In genomic region chr4:188433916-188434315, GRCh38 we compare ENCODE assay signal across 1 cellular context.
TF ChIP-seq lines count a peak whose summit lies in the region.

No MANE protein-coding gene starts in this region.

TF ChIP-seq in H1, 55 proteins besides CTCF, POLR2A, EP300 and RAD21:
- TF ChIP-seq ASH2L (IDR thresholded peaks at IDR 0.05; ENCODE audit: low read length) = no peak
- TF ChIP-seq HDAC6 (IDR thresholded peaks at IDR 0.05; ENCODE audit: low read depth, low read length) = no peak
- no peak for TF ChIP-seq RNF2 (IDR thresholded peaks at IDR 0.05; ENCODE audit: borderline replicate concordance, low read depth, low read length, missing control alignments, poor library complexity, severe bottlenecking)
- no peak for TF ChIP-seq POLR2AphosphoS5 (IDR thresholded peaks at IDR 0.05; ENCODE audit: low read depth, low read length)
- no peak for TF ChIP-seq TEAD4 (IDR thresholded peaks at IDR 0.05; ENCODE audit: low read depth, low read length)
- no peak for TF ChIP-seq ATF2 (IDR thresholded peaks at IDR 0.05; ENCODE audit: low read length)
- no peak for TF ChIP-seq MAFK (IDR thresholded peaks at IDR 0.05; ENCODE audit: low read depth, low read length)
- no peak for TF ChIP-seq RFX5 (IDR thresholded peaks at IDR 0.05; ENCODE audit: borderline replicate concordance, low read depth, low read length)
- TF ChIP-seq SP4 (IDR thresholded peaks at IDR 0.05; ENCODE audit: low read length) = no peak
- no peak for TF ChIP-seq SIX5 (IDR thresholded peaks at IDR 0.05; ENCODE audit: low read depth, low read length)
- TF ChIP-seq POU5F1 (IDR thresholded peaks at IDR 0.05; ENCODE audit: low read depth, low read length) = no peak
- no peak for TF ChIP-seq YY1 (IDR thresholded peaks at IDR 0.05; ENCODE audit: low read depth, low read length)
- TF ChIP-seq HDAC2 (IDR thresholded peaks at IDR 0.05; ENCODE audit: borderline replicate concordance in 1 of 2, low read depth in 2 of 2, low read length in 2 of 2) = no peak
- no peak for TF ChIP-seq CREB1 (IDR thresholded peaks at IDR 0.05)
